1 cellular context compared by ENCODE assay signal in the genomic region with DNA sequence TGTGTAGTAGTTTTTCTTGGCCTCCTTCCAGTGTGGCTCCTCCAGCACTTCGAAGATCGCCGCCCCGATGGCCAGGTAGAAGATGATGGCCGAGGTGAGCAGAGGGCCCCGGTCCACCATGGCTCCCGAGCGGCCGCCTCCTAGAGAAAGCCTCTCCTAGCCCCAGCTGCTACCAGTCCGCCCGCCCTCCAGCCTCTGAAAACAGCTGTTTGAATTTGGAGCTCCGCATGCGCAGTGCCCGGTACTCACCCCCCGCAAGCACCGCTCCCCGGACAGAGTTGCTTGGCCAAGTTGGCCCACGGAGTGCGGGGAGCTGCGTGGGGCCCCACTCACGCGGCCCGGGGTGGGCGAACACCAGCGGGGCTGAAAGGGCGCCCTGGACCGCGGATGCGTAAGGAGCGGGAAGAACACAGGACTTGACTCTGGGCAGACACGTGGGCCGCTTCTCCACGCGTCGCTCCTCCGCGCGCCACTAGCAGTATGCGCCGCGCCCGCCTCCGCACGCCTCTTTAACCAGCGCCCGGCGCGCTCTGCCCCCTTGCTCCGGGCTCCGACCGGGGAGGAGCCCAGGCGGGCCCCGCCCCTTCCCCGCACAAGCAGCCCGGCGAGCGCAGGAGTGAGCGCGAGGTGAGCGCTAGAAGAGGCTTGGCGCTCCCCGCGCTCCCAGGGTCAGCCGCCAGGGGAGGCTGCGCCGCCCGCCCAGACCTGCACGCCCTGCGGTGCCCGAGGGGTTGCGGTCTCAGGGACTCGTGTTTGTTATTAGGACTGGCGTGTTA.
TF ChIP-seq lines count a peak whose summit lies in the region.

Gene KCNK5, minus strand, starts transcription at position 484 of the 776 bp plus-strand sequence. Its CDS starts 364 bp downstream, at position 120.

TF ChIP-seq in K562, 482 proteins besides CTCF, POLR2A, EP300 and RAD21 (continued from another document and continues in another):
- 0 out of 2 replicates have a peak, but pooled peaks have one; percentile 28 for TF ChIP-seq NFRKB (IDR thresholded peaks at IDR 0.05; ENCODE audit: low read depth)
- TF ChIP-seq KLF16 (IDR thresholded peaks at IDR 0.05), result peak; percentile 79
- no peak for TF ChIP-seq NFXL1 (CRISPR knock-in tag; IDR thresholded peaks at IDR 0.05)
- no peak for TF ChIP-seq CREB5 (CRISPR knock-in tag; IDR thresholded peaks at IDR 0.05)
- peak; percentile 99 for TF ChIP-seq ARID4B (CRISPR knock-in tag; IDR thresholded peaks at IDR 0.05)
- TF ChIP-seq PHF20 (IDR thresholded peaks at IDR 0.05; ENCODE audit: partially characterized antibody), result peak; percentile 65
- TF ChIP-seq PHTF2 (CRISPR knock-in tag; IDR thresholded peaks at IDR 0.05), result no peak
- TF ChIP-seq XRCC3 (IDR thresholded peaks at IDR 0.05), result no peak
- TF ChIP-seq FOXA1 (IDR thresholded peaks at IDR 0.05; ENCODE audit: borderline replicate concordance), result no peak
- peak; percentile 98 for TF ChIP-seq EP400 (IDR thresholded peaks at IDR 0.05)
- TF ChIP-seq, protein P1, sequence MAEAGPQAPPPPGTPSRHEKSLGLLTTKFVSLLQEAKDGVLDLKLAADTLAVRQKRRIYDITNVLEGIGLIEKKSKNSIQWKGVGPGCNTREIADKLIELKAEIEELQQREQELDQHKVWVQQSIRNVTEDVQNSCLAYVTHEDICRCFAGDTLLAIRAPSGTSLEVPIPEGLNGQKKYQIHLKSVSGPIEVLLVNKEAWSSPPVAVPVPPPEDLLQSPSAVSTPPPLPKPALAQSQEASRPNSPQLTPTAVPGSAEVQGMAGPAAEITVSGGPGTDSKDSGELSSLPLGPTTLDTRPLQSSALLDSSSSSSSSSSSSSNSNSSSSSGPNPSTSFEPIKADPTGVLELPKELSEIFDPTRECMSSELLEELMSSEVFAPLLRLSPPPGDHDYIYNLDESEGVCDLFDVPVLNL (CRISPR knock-in tag; IDR thresholded peaks at IDR 0.05; ENCODE audit: low read depth), result no peak
- no peak for TF ChIP-seq MED1 (CRISPR knock-in tag; IDR thresholded peaks at IDR 0.05; ENCODE audit: borderline replicate concordance)
- TF ChIP-seq MAZ (CRISPR knock-in tag; conservative IDR thresholded peaks at IDR 0.05 in 1 of 2, IDR thresholded peaks at IDR 0.05 in 1 of 2), result peak; percentile 92 to 98
- no peak; the same call in 1 of the 2 replicates for TF ChIP-seq SRSF1 (IDR thresholded peaks at IDR 0.05; ENCODE audit: low read depth, low read length)
- TF ChIP-seq ZNF253 (CRISPR knock-in tag; conservative IDR thresholded peaks at IDR 0.05), result no peak
- no peak for TF ChIP-seq ZNF583 (CRISPR knock-in tag; IDR thresholded peaks at IDR 0.05)
- TF ChIP-seq EZH2 (IDR thresholded peaks at IDR 0.05; ENCODE audit: borderline replicate concordance, low read depth, low read length), result no peak
- peak; percentile 91 for TF ChIP-seq MGA (IDR thresholded peaks at IDR 0.05)
- peak; percentile 90; the same call in 1 of the 2 replicates for TF ChIP-seq TGIF2 (CRISPR knock-in tag; IDR thresholded peaks at IDR 0.05)
- peak; percentile 80; the same call in 1 of the 2 replicates for TF ChIP-seq XRCC5 (IDR thresholded peaks at IDR 0.05; ENCODE audit: low read depth, low read length)
- no peak for TF ChIP-seq RBM25 (IDR thresholded peaks at IDR 0.05; ENCODE audit: low read depth, low read length, severe bottlenecking)
- no peak for TF ChIP-seq FOXJ2 (tag; IDR thresholded peaks at IDR 0.05)
- TF ChIP-seq, protein P2, sequence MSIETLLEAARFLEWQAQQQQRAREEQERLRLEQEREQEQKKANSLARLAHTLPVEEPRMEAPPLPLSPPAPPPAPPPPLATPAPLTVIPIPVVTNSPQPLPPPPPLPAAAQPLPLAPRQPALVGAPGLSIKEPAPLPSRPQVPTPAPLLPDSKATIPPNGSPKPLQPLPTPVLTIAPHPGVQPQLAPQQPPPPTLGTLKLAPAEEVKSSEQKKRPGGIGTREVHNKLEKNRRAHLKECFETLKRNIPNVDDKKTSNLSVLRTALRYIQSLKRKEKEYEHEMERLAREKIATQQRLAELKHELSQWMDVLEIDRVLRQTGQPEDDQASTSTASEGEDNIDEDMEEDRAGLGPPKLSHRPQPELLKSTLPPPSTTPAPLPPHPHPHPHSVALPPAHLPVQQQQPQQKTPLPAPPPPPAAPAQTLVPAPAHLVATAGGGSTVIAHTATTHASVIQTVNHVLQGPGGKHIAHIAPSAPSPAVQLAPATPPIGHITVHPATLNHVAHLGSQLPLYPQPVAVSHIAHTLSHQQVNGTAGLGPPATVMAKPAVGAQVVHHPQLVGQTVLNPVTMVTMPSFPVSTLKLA (conservative IDR thresholded peaks at IDR 0.05), result peak; percentile 99 to 100
- no peak for TF ChIP-seq ZHX1 (conservative IDR thresholded peaks at IDR 0.05; ENCODE audit: low read length)
- TF ChIP-seq ELF2 (CRISPR knock-in tag; IDR thresholded peaks at IDR 0.05), result no peak
- TF ChIP-seq ZNF263 (CRISPR knock-in tag; IDR thresholded peaks at IDR 0.05; ENCODE audit: borderline replicate concordance), result no peak
